14 cellular contexts compared by ENCODE assay signal in the genomic region with DNA sequence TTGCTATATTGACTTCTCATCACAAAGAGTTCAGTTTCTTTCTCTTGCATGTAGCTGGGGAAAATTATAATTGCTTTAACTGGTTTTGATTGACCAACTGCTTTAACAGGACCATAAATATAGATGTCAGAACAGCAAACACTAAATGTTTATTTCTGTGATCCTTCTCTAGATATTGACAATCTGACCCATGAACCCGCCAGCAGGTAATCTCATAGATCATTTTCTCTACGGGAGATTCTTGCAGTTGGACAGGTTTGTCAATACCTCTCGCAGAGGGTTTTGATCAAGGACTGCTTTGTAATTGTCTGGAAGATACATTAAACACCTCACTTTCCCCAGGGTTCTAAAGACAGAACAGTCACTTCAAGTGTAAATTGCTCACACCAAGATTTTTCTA.
DNase-seq lines count a peak whose midpoint lies in the region; ATAC-seq, FAIRE-seq and TF ChIP-seq lines count a peak whose summit lies in the region.
"Had no signal": no experiment of that assay in that cellular context is flagged by ENCODE, and none has a peak within 500 bp of the region (broad histone marks: within the 10 kb centered on the region; RNA-seq: fewer than 3 reads in every experiment).

No MANE protein-coding gene starts in this region.

- H3K9me3 ChIP-seq in psoas muscle, result no peaks in the 10 kb centered on the region
- H3K9me3 ChIP-seq: A549 had no signal

- H3K4me3 ChIP-seq in psoas muscle, result no peak overlapping the region
- H3K4me3 ChIP-seq: A549 had no signal

- WGBS in psoas muscle, 3 donors, result 77 to 79% (median 78%) methylated on average over 3 of the region's 3 CpGs

- peaks cover 11% of the 10 kb centered on the region for H3K9me3 Mint-ChIP-seq in progenitor cell of endocrine pancreas (ENCODE audit: low read depth)

- no peaks in the 10 kb centered on the region for H3K36me3 Mint-ChIP-seq in progenitor cell of endocrine pancreas (ENCODE audit: insufficient read depth)
- H3K36me3 Mint-ChIP-seq: CD4-positive, alpha-beta memory T cell had no signal

- TF ChIP-seq CTCF in progenitor cell of endocrine pancreas (IDR thresholded peaks at IDR 0.05; ENCODE audit: unreplicated experiment) (no peak), psoas muscle (IDR thresholded peaks at IDR 0.05) (no peak)

- peaks cover 48% of the 10 kb centered on the region for H3K4me1 Mint-ChIP-seq in progenitor cell of endocrine pancreas (ENCODE audit: low read depth)
- H3K4me1 Mint-ChIP-seq: CD4-positive, alpha-beta memory T cell had no signal

- no peak overlapping the region for H3K27ac ChIP-seq in psoas muscle
- H3K27ac ChIP-seq: A549 had no signal

- no peak for FAIRE-seq in GM19239 (lab: Jason Lieb, UNC)
- FAIRE-seq: A549, H54 had no signal

- peak overlapping the region; percentile 5 for H3K4me3 Mint-ChIP-seq in progenitor cell of endocrine pancreas (ENCODE audit: low read depth)
- H3K4me3 Mint-ChIP-seq: CD4-positive, alpha-beta memory T cell had no signal

- DNase-seq in NCI-H345 (lab: John Stamatoyannopoulos, UW) (peak; percentile 21), NCI-H345 treated with DMSO at 0.1 percent for 48 hours (lab: John Stamatoyannopoulos, UW; ENCODE audit: unreplicated experiment) (no peak), HuH-7 (ENCODE audit: low spot score) (peak; percentile 11), NCI-H2227 treated with DMSO at 0.1 percent for 48 hours (lab: John Stamatoyannopoulos, UW) (peak; percentile 65), progenitor cell of endocrine pancreas (ENCODE audit: low spot score, unreplicated experiment) (no peak), cardiac septum (ENCODE audit: low spot score) (no peak), psoas muscle (no peak), GM19239 (ENCODE audit: insufficient read length, low spot score) (no peak)
- DNase-seq: Calu3; CD4-positive, alpha-beta memory T cell; IMR-90; NCI-H1694 treated with DMSO at 0.1 percent for 48 hours had no signal

- peak overlapping the region; percentile 82 for H3K27ac Mint-ChIP-seq in progenitor cell of endocrine pancreas
- H3K27ac Mint-ChIP-seq: CD4-positive, alpha-beta memory T cell had no signal

- ATAC-seq in psoas muscle, result no peak
- ATAC-seq: A549 had no signal

- no peaks in the 10 kb centered on the region for H3K4me1 ChIP-seq in psoas muscle
- H3K4me1 ChIP-seq: A549 had no signal

- no peaks in the 10 kb centered on the region for H3K27me3 Mint-ChIP-seq in progenitor cell of endocrine pancreas

- no peaks in the 10 kb centered on the region for H3K27me3 ChIP-seq in psoas muscle (ENCODE audit: insufficient read depth in 3 of 3, low read length in 2 of 3)

- H3K36me3 ChIP-seq in psoas muscle (ENCODE audit: insufficient read depth in 1 of 2, low read depth in 1 of 2), result no peaks in the 10 kb centered on the region

- intact Hi-C loops in cardiac septum (cut with DNase I) (no loop called here), psoas muscle (cut with DNase I) (no loop called here)

Comparison
In these comparisons a context has a peak if more than half of its experiments do, and no peak if none do; other contexts are left out.
1. DNase-seq: peak in NCI-H345 (single experiment), HuH-7 (single experiment) and NCI-H2227 treated with DMSO at 0.1 percent for 48 hours (single experiment); none in NCI-H345 treated with DMSO at 0.1 percent for 48 hours (single experiment), progenitor cell of endocrine pancreas (single experiment), cardiac septum (single experiment), psoas muscle (0 of 2) and GM19239 (single experiment).